22 cellular contexts compared by ENCODE assay signal in the genomic region with DNA sequence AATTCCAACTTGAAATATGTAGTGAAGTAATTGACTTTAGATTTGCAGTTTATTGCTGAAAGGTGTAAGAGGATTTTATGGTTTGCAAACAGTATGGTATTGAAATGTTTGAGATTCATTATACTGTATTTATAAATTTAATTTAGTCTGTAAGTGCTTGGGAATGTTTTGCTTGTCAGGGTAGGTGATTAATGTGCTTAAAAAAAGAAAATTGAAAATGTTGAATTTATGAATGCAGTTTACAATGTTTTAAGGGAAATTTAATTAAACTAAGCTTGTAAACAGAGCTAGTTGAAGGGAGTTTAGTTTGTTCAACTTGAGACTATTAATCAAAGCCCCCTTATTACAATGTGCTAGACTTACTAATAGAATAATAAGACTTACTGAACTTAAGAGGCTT.
"Had no signal": no experiment of that assay in that cellular context is flagged by ENCODE, and none has a peak within 500 bp of the region (broad histone marks: within the 10 kb centered on the region; RNA-seq: fewer than 3 reads in every experiment).

No MANE protein-coding gene starts in this region.

- DNase-seq: dermis blood vessel endothelial cell; dorsolateral prefrontal cortex; effector CD4-positive, alpha-beta T cell; effector memory CD4-positive, alpha-beta T cell; foreskin keratinocyte; heart left ventricle; hypothalamus; immature natural killer cell; islet precursor cell; kidney; kidney glomerular epithelial cell; left colon; left lung; left ventricle myocardium superior; lower lobe of right lung; mesenchymal stem cell; mucosa of descending colon; naive B cell; naive thymus-derived CD8-positive, alpha-beta T cell had no signal

- ATAC-seq: foreskin keratinocyte; gastroesophageal sphincter; heart left ventricle; left lung; left ventricle myocardium superior; lower lobe of right lung; naive thymus-derived CD8-positive, alpha-beta T cell had no signal

- FAIRE-seq: endothelial cell of umbilical vein, frontal cortex had no signal
